3 cellular contexts compared by ENCODE assay signal in the genomic region with DNA sequence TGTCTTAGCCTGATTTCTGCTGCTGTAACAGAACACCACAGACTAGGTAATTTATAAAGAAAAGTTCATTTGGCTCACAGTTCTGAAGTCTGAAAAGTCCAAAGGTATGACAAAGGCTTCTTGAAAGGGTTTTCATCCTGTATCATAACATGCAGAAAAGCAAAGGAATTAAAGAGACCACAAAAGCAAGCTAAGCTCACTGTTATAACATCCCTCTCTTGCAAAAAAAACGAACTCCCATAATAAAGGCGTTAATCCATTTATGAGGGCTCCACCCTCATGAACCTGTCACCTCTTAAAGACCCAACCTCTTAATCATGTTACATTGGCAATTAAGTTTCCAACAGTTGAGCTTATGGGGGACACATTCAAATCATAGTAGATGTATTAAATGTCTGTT.
"Had no signal": no experiment of that assay in that cellular context is flagged by ENCODE, and none has a peak within 500 bp of the region (broad histone marks: within the 10 kb centered on the region; RNA-seq: fewer than 3 reads in every experiment).

No MANE protein-coding gene starts in this region.

- DNase-seq: GDM1, GF-D8 had no signal

- H3K4me3 ChIP-seq: GM12878 had no signal
